ENCODE assay signal across 8 cellular contexts in the genomic region with DNA sequence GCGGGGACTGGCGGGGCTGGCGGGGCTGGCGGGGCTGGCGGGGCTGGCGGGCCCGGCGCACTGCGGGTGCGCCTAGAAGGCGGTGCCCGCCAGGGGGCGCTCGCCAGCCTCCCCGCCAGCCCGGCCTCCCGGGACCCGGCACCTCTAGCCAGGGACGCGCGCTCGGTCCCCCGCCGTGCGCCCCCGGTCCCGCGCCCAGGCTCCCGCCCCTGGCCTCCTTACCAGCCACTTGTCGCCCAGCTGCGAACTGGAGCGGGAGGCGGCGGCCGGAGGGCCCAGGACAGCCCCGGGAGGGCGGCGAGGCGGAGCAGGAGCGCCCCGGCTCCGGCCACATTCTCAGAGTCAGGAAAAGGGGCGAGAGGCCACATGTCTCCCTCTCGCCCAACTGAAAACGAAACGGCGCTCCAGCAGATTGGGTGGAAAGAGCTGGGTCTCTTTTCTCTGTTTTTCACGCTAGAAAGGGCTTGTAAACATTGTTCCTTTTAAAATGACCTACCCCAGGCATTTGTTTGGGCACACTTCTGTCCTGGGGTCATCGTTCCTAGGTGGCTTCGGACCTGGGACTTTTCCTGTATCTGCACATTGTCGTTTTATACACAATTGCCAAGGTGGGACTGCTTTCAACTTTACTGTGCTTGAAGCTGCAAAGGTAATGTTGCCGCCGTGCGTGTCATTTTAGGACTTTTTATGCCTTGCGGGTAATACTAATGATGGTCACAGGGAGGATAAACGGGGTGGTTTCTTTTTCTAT. TPM values are rescaled to one million over a fixed set of nuclear protein-coding genes. Genes with fewer than 3 reads are reported as not detected.
DNase-seq lines count a peak whose midpoint lies in the region; ATAC-seq and TF ChIP-seq lines count a peak whose summit lies in the region.

No MANE protein-coding gene starts in this region.

- H3K27ac ChIP-seq in 22Rv1 (no peak overlapping the region), PC-9 (peak overlapping the region; percentile 50)

- H3K4me3 Mint-ChIP-seq in natural killer cell = peak overlapping the region; percentile 95

- H3K9me3 Mint-ChIP-seq in natural killer cell = no peaks in the 10 kb centered on the region

- ATAC-seq in HG02981 (IDR thresholded peaks at IDR 0.05; ENCODE audit: unreplicated experiment) = peak; percentile 91
- peak; percentile 75 to 92 (median 87) for ATAC-seq in natural killer cell

- H3K27me3 ChIP-seq in PC-9 (ENCODE audit: insufficient read depth, low read depth) = no peaks in the 10 kb centered on the region

- H3K27me3 Mint-ChIP-seq in natural killer cell (ENCODE audit: low read depth in 2 of 2) = no peaks in the 10 kb centered on the region

- H3K79me2 ChIP-seq in PC-9 (ENCODE audit: low read depth) = no peaks in the 10 kb centered on the region

- no peaks in the 10 kb centered on the region for H4K20me1 ChIP-seq in PC-9 (ENCODE audit: insufficient read depth)

- no peaks in the 10 kb centered on the region for H3K4me1 ChIP-seq in PC-9 (replicated peaks; ENCODE audit: insufficient read depth)

- peak overlapping the region; percentile 83 for H3K4me2 ChIP-seq in PC-9

- intact Hi-C loops in PC-9 (cut with micrococcal nuclease; ENCODE audit: unreplicated experiment) = loop anchor here (2.0 to 5.0 kb wide), 3 partner anchors 78 to 133 kb away; no protein-coding TSS in a partner anchor
- intact Hi-C loops in natural killer cell (cut with micrococcal nuclease) = loop anchor here (1.0 kb wide), 1 partner anchor 107 kb away; no protein-coding TSS in a partner anchor

- in situ Hi-C loops in GM13977 (cut with MboI; ENCODE audit: low pct_unique_long_range_greater_than_20kb, low sequenced_read_pairs, unreplicated experiment) = no loop called here

- peak overlapping the region; percentile 85 to 92 for H3K27ac Mint-ChIP-seq in natural killer cell

- CTCF ChIA-PET in PC-9 (lab: Charles Lee) = no interaction called here

- DNase-seq in GM13977 (ENCODE audit: low spot score) (peak; percentile 88), PC-9 (peak; percentile 45 to 83), fibroblast of peridontal ligament (ENCODE audit: extremely low read depth) (peak; percentile 5), natural killer cell (peak; percentile 87)
- peak; percentile 75 to 81 for DNase-seq in activated T-helper 1 cell treated with anti-CD3 and anti-CD28 coated beads, Interleukin-2, amount 50 U/mL, for 16 hours (ENCODE audit: low read depth in 1 of 2, low spot score in 1 of 2)
- DNase-seq in stimulated activated naive CD4-positive, alpha-beta T cell (lab: John Stamatoyannopoulos, UW) = peak; percentile 61 to 88 (median 76)

- H3K9me3 ChIP-seq in PC-9 (ENCODE audit: insufficient read depth, low read depth) = no peaks in the 10 kb centered on the region

- no peaks in the 10 kb centered on the region for H3K9me2 ChIP-seq in PC-9 (ENCODE audit: insufficient read depth)

- peak overlapping the region; percentile 63 for H3K4me3 ChIP-seq in PC-9

- H3K36me3 ChIP-seq in PC-9 (ENCODE audit: low read depth) = no peaks in the 10 kb centered on the region

- POLR2A ChIA-PET in PC-9 (lab: Charles Lee; ENCODE audit: unreplicated experiment) = no interaction called here

- BruUV-seq in PC-9 (replicated peaks; lab: Mats Ljungman, UMichigan) = TSS peak; percentile 65

- H3K4me1 Mint-ChIP-seq in natural killer cell = peaks cover 79 to 90% of the 10 kb centered on the region in 2 donors

- peaks cover 24% of the 10 kb centered on the region for H3K36me3 Mint-ChIP-seq in natural killer cell

- H2AFZ ChIP-seq in PC-9 = peak overlapping the region; percentile 97

- no peaks in the 10 kb centered on the region for H3F3A ChIP-seq in PC-9 (ENCODE audit: insufficient read depth, low read depth)

- TF ChIP-seq CTCF in 22Rv1 (IDR thresholded peaks at IDR 0.05) (peak; percentile 86), GM13977 (IDR thresholded peaks at IDR 0.05; ENCODE audit: extremely low read depth, insufficient read depth, missing control alignments) (peak; percentile 71), PC-9 (conservative IDR thresholded peaks at IDR 0.05) (no peak; the same call in 1 of the 2 replicates), natural killer cell (IDR thresholded peaks at IDR 0.05) (peak; percentile 68)

RNA-seq across cellular contexts. Expression of a gene that starts 0.4 kb away (rescaled TPM):
- total RNA-seq in PC-9 (2021) = 4.0 and 5.3 TPM in 2 replicates
- 10 to 100 TPM; 46.5 to 69.5 (median 61.3) TPM for total RNA-seq in natural killer cell

Comparison
In these comparisons a context has a peak if more than half of its experiments do, and no peak if none do; other contexts are left out.
1. DNase-seq: peak in every context shown above with its lines; median percentile 88 in GM13977; 87 in natural killer cell; 78 in activated T-helper 1 cell treated with anti-CD3 and anti-CD28 coated beads, Interleukin-2, amount 50 U/mL, for 16 hours; 76 in stimulated activated naive CD4-positive, alpha-beta T cell; 64 in PC-9; 5 in fibroblast of peridontal ligament.